ENCODE assay signal across 1 cellular context in the genomic region with DNA sequence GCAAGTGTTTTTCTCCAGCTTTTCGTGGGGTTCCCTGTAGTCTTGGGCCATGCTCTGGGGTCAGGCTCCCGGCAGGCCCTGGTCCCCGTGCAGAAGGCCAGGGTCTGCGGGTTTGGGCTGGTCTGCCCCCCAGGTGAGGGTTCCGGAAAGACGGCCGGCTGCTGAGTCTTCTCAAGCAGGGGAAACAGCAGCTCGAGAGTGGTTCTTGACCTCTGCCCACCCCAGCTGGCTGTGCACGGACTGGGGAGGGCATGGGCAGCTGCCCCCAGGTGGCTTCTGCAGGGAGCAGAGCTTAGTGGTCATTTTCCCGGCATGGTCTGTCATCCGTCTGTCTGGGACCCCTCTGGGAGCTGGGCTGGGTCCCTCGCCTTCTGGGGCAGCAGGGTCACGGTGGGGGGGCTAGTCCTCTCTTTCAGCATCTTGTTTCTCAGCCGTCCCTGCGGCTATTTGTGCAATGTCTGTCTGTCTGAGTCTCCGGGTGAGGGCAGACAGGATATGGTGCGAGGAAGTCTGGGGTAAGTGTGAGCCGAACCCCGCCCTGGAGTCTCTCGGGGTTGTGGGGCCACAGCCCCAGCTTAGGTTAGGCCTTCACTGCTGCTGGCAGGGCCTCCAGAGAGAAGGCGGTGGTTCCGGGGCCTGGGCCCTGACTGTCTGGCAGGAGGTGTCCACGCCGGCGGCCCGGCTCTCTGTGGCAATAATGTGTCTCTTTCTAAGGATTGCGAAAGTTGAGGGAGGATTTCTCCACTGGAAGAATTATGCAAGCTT.
TF ChIP-seq lines count a peak whose summit lies in the region.

No MANE protein-coding gene starts in this region.

TF ChIP-seq in HepG2, 621 proteins besides CTCF, POLR2A, EP300 and RAD21 (continued from another document and continues in another):
- TF ChIP-seq ZBTB20 (CRISPR knock-in tag; IDR thresholded peaks at IDR 0.05; ENCODE audit: borderline replicate concordance, low read depth): no peak
- TF ChIP-seq, protein P1, sequence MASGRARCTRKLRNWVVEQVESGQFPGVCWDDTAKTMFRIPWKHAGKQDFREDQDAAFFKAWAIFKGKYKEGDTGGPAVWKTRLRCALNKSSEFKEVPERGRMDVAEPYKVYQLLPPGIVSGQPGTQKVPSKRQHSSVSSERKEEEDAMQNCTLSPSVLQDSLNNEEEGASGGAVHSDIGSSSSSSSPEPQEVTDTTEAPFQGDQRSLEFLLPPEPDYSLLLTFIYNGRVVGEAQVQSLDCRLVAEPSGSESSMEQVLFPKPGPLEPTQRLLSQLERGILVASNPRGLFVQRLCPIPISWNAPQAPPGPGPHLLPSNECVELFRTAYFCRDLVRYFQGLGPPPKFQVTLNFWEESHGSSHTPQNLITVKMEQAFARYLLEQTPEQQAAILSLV (CRISPR knock-in tag; IDR thresholded peaks at IDR 0.05; ENCODE audit: borderline replicate concordance): no peak
- TF ChIP-seq, protein P2, sequence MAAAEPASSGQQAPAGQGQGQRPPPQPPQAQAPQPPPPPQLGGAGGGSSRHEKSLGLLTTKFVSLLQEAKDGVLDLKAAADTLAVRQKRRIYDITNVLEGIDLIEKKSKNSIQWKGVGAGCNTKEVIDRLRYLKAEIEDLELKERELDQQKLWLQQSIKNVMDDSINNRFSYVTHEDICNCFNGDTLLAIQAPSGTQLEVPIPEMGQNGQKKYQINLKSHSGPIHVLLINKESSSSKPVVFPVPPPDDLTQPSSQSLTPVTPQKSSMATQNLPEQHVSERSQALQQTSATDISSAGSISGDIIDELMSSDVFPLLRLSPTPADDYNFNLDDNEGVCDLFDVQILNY (CRISPR knock-in tag; conservative IDR thresholded peaks at IDR 0.05): no peak
- no peak for TF ChIP-seq FLYWCH1 (CRISPR knock-in tag; IDR thresholded peaks at IDR 0.05)
- no peak for TF ChIP-seq ZNF557 (CRISPR knock-in tag; IDR thresholded peaks at IDR 0.05)
- no peak for TF ChIP-seq NFRKB (IDR thresholded peaks at IDR 0.05)
- no peak for TF ChIP-seq KLF13 (CRISPR knock-in tag; IDR thresholded peaks at IDR 0.05)
- TF ChIP-seq, protein P3, sequence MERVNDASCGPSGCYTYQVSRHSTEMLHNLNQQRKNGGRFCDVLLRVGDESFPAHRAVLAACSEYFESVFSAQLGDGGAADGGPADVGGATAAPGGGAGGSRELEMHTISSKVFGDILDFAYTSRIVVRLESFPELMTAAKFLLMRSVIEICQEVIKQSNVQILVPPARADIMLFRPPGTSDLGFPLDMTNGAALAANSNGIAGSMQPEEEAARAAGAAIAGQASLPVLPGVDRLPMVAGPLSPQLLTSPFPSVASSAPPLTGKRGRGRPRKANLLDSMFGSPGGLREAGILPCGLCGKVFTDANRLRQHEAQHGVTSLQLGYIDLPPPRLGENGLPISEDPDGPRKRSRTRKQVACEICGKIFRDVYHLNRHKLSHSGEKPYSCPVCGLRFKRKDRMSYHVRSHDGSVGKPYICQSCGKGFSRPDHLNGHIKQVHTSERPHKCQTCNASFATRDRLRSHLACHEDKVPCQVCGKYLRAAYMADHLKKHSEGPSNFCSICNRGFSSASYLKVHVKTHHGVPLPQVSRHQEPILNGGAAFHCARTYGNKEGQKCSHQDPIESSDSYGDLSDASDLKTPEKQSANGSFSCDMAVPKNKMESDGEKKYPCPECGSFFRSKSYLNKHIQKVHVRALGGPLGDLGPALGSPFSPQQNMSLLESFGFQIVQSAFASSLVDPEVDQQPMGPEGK (CRISPR knock-in tag; IDR thresholded peaks at IDR 0.05): no peak; the same call in 1 of the 2 replicates
- TF ChIP-seq MBNL3 (CRISPR knock-in tag; conservative IDR thresholded peaks at IDR 0.05): no peak
- peak; percentile 93 for TF ChIP-seq RARA (CRISPR knock-in tag; IDR thresholded peaks at IDR 0.05)
- no peak for TF ChIP-seq ZNF547 (CRISPR knock-in tag; IDR thresholded peaks at IDR 0.05)
- no peak for TF ChIP-seq ZNF282 (IDR thresholded peaks at IDR 0.05; ENCODE audit: partially characterized antibody)
- no peak for TF ChIP-seq ZNF567 (CRISPR knock-in tag; IDR thresholded peaks at IDR 0.05; ENCODE audit: borderline replicate concordance)
- TF ChIP-seq ZNF44 (CRISPR knock-in tag; IDR thresholded peaks at IDR 0.05): no peak
- TF ChIP-seq HOXA5 (CRISPR knock-in tag; IDR thresholded peaks at IDR 0.05): peak; percentile 79; the same call in 1 of the 2 replicates
- no peak for TF ChIP-seq ZNF660 (CRISPR knock-in tag; IDR thresholded peaks at IDR 0.05; ENCODE audit: borderline replicate concordance, low read depth)
- TF ChIP-seq, protein P4, sequence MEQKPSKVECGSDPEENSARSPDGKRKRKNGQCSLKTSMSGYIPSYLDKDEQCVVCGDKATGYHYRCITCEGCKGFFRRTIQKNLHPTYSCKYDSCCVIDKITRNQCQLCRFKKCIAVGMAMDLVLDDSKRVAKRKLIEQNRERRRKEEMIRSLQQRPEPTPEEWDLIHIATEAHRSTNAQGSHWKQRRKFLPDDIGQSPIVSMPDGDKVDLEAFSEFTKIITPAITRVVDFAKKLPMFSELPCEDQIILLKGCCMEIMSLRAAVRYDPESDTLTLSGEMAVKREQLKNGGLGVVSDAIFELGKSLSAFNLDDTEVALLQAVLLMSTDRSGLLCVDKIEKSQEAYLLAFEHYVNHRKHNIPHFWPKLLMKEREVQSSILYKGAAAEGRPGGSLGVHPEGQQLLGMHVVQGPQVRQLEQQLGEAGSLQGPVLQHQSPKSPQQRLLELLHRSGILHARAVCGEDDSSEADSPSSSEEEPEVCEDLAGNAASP (CRISPR knock-in tag; IDR thresholded peaks at IDR 0.05; ENCODE audit: borderline replicate concordance): peak; percentile 91
- TF ChIP-seq, protein P5, sequence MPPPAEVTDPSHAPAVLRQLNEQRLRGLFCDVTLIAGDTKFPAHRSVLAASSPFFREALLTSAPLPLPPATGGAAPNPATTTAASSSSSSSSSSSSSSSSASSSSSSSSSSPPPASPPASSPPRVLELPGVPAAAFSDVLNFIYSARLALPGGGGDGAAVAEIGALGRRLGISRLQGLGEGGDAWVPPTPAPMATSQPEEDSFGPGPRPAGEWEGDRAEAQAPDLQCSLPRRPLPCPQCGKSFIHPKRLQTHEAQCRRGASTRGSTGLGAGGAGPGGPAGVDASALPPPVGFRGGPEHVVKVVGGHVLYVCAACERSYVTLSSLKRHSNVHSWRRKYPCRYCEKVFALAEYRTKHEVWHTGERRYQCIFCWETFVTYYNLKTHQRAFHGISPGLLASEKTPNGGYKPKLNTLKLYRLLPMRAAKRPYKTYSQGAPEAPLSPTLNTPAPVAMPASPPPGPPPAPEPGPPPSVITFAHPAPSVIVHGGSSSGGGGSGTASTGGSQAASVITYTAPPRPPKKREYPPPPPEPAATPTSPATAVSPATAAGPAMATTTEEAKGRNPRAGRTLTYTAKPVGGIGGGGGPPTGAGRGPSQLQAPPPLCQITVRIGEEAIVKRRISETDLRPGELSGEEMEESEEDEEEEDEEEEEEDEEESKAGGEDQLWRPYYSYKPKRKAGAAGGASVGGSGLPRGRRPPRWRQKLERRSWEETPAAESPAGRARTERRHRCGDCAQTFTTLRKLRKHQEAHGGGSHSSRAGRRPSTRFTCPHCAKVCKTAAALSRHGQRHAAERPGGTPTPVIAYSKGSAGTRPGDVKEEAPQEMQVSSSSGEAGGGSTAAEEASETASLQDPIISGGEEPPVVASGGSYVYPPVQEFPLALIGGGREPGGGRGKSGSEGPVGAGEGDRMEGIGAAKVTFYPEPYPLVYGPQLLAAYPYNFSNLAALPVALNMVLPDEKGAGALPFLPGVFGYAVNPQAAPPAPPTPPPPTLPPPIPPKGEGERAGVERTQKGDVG (CRISPR knock-in tag; IDR thresholded peaks at IDR 0.05; ENCODE audit: borderline replicate concordance): no peak
- no peak for TF ChIP-seq MAZ (IDR thresholded peaks at IDR 0.05; ENCODE audit: borderline replicate concordance, low read depth, low read length)
- TF ChIP-seq MAZ (CRISPR knock-in tag; IDR thresholded peaks at IDR 0.05; ENCODE audit: low read depth): peak; percentile 75
- TF ChIP-seq GLI4 (CRISPR knock-in tag; IDR thresholded peaks at IDR 0.05; ENCODE audit: borderline replicate concordance): no peak
- no peak for TF ChIP-seq ZSCAN12 (CRISPR knock-in tag; IDR thresholded peaks at IDR 0.05)
- TF ChIP-seq ZNF75D (CRISPR knock-in tag; IDR thresholded peaks at IDR 0.05; ENCODE audit: borderline replicate concordance): no peak
- 0 out of 2 replicates have a peak, but pooled peaks have one; percentile 51 for TF ChIP-seq ZNF839 (CRISPR knock-in tag; IDR thresholded peaks at IDR 0.05; ENCODE audit: borderline replicate concordance)
- no peak for TF ChIP-seq ZNF24 (IDR thresholded peaks at IDR 0.05)
- 0 out of 2 replicates have a peak, but pooled peaks have one; percentile 57 for TF ChIP-seq NFKBIZ (CRISPR knock-in tag; IDR thresholded peaks at IDR 0.05)
- no peak for TF ChIP-seq ZBTB3 (CRISPR knock-in tag; IDR thresholded peaks at IDR 0.05; ENCODE audit: borderline replicate concordance, low read depth)
- TF ChIP-seq RNF2 (conservative IDR thresholded peaks at IDR 0.05; ENCODE audit: low read depth): no peak
- TF ChIP-seq FOXK1 (CRISPR knock-in tag; IDR thresholded peaks at IDR 0.05; ENCODE audit: borderline replicate concordance, low read depth): peak; percentile 85
- TF ChIP-seq, protein P6, sequence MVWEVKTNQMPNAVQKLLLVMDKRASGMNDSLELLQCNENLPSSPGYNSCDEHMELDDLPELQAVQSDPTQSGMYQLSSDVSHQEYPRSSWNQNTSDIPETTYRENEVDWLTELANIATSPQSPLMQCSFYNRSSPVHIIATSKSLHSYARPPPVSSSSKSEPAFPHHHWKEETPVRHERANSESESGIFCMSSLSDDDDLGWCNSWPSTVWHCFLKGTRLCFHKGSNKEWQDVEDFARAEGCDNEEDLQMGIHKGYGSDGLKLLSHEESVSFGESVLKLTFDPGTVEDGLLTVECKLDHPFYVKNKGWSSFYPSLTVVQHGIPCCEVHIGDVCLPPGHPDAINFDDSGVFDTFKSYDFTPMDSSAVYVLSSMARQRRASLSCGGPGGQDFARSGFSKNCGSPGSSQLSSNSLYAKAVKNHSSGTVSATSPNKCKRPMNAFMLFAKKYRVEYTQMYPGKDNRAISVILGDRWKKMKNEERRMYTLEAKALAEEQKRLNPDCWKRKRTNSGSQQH (CRISPR knock-in tag; IDR thresholded peaks at IDR 0.05; ENCODE audit: low read depth): 0 out of 2 replicates have a peak, but pooled peaks have one; percentile 40
- TF ChIP-seq MLLT10 (CRISPR knock-in tag; IDR thresholded peaks at IDR 0.05): no peak
- no peak for TF ChIP-seq ZNF678 (CRISPR knock-in tag; IDR thresholded peaks at IDR 0.05)
- TF ChIP-seq, protein P7, sequence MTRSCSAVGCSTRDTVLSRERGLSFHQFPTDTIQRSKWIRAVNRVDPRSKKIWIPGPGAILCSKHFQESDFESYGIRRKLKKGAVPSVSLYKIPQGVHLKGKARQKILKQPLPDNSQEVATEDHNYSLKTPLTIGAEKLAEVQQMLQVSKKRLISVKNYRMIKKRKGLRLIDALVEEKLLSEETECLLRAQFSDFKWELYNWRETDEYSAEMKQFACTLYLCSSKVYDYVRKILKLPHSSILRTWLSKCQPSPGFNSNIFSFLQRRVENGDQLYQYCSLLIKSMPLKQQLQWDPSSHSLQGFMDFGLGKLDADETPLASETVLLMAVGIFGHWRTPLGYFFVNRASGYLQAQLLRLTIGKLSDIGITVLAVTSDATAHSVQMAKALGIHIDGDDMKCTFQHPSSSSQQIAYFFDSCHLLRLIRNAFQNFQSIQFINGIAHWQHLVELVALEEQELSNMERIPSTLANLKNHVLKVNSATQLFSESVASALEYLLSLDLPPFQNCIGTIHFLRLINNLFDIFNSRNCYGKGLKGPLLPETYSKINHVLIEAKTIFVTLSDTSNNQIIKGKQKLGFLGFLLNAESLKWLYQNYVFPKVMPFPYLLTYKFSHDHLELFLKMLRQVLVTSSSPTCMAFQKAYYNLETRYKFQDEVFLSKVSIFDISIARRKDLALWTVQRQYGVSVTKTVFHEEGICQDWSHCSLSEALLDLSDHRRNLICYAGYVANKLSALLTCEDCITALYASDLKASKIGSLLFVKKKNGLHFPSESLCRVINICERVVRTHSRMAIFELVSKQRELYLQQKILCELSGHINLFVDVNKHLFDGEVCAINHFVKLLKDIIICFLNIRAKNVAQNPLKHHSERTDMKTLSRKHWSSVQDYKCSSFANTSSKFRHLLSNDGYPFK (CRISPR knock-in tag; IDR thresholded peaks at IDR 0.05; ENCODE audit: borderline replicate concordance): no peak
- TF ChIP-seq PCBP2 (optimal IDR thresholded peaks at IDR 0.05; ENCODE audit: low read depth, low read length, poor library complexity, severe bottlenecking): no peak
- no peak for TF ChIP-seq SSRP1 (CRISPR knock-in tag; IDR thresholded peaks at IDR 0.05)
- TF ChIP-seq, protein P8, sequence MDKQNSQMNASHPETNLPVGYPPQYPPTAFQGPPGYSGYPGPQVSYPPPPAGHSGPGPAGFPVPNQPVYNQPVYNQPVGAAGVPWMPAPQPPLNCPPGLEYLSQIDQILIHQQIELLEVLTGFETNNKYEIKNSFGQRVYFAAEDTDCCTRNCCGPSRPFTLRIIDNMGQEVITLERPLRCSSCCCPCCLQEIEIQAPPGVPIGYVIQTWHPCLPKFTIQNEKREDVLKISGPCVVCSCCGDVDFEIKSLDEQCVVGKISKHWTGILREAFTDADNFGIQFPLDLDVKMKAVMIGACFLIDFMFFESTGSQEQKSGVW (CRISPR knock-in tag; IDR thresholded peaks at IDR 0.05; ENCODE audit: borderline replicate concordance): no peak
- TF ChIP-seq JUNB (CRISPR knock-in tag; IDR thresholded peaks at IDR 0.05; ENCODE audit: borderline replicate concordance): no peak
